Comparison of ENCODE assay signal across 25 cellular contexts in genomic region chr1:107496002-107496401, GRCh38.
"Had no signal": no experiment of that assay in that cellular context is flagged by ENCODE, and none has a peak within 500 bp of the region (broad histone marks: within the 10 kb centered on the region; RNA-seq: fewer than 3 reads in every experiment).

No MANE protein-coding gene starts in this region.

- H3K27ac ChIP-seq: breast epithelium, hepatocyte, stomach, suprapubic skin, tibial nerve, uterus had no signal

- H3K4me2 ChIP-seq: hepatocyte, smooth muscle cell had no signal

- H2AFZ ChIP-seq: hepatocyte had no signal

- H3K27me3 ChIP-seq: breast epithelium, hepatocyte, sigmoid colon, stomach, suprapubic skin, tibial nerve, uterus had no signal

- H3K4me1 ChIP-seq: breast epithelium, stomach, suprapubic skin, tibial nerve, uterus had no signal

- H3K36me3 ChIP-seq: breast epithelium, sigmoid colon, stomach, suprapubic skin, tibial nerve, uterus had no signal

- FAIRE-seq: colon, endothelial cell of umbilical vein, frontal cortex had no signal

- DNase-seq: activated CD4-positive, alpha-beta memory T cell treated with anti-CD3 and anti-CD28 coated beads for 36 hours; activated CD4-positive, alpha-beta T cell treated with anti-CD3 and anti-CD28 coated beads for 4 hours; activated CD4-positive, CD25-positive, alpha-beta regulatory T cell; activated naive CD4-positive, alpha-beta T cell treated with Interleukin-2 at 50 U/mL for 16 hours; activated naive CD8-positive, alpha-beta T cell treated with anti-CD3 and anti-CD28 coated beads for 36 hours; activated T-cell treated with anti-CD3 and anti-CD28 coated beads, Interleukin-2, amount 50 U/mL, for 48 hours; effector memory CD8-positive, alpha-beta T cell; glutamatergic neuron; immature natural killer cell; naive thymus-derived CD4-positive, alpha-beta T cell; sigmoid colon; stimulated activated CD4-positive, alpha-beta T cell treated with anti-CD3 and anti-CD28 coated beads, Interleukin-15, amount 100 ng/mL, for 24 hours; stomach; uterus had no signal

- H3K9me3 ChIP-seq: breast epithelium, sigmoid colon, stomach, suprapubic skin, tibial nerve, uterus had no signal

- ATAC-seq: effector memory CD8-positive, alpha-beta T cell; esophagus mucosa; left lobe of liver; naive thymus-derived CD4-positive, alpha-beta T cell; stimulated activated memory B cell treated with anti-CD40 and anti-IgM and Interleukin-4, amounts not matched to agents 10 μg/mL and 1 μg/mL and 100 μg/mL, for 72 hours had no signal

- H3K79me2 ChIP-seq: hepatocyte had no signal

- H3K4me3 ChIP-seq: breast epithelium, hepatocyte, sigmoid colon, smooth muscle cell, stomach, suprapubic skin, tibial nerve, uterus had no signal
